In genomic region chr11:94145431-94145830, GRCh38 we compare ENCODE assay signal across 22 cellular contexts. TPM values are rescaled to one million over a fixed set of nuclear protein-coding genes. Genes with fewer than 3 reads are reported as not detected.
DNase-seq lines count a peak whose midpoint lies in the region; ATAC-seq, FAIRE-seq and TF ChIP-seq lines count a peak whose summit lies in the region.
"Had no signal": no experiment of that assay in that cellular context is flagged by ENCODE, and none has a peak within 500 bp of the region (broad histone marks: within the 10 kb centered on the region; RNA-seq: fewer than 3 reads in every experiment).

No MANE protein-coding gene starts in this region.

- no TSS peak for BruUV-seq in HepG2 (replicated peaks; lab: Mats Ljungman, UMichigan)

- H3K4me3 ChIP-seq in HepG2 (replicated peaks in 1 of 3; ENCODE audit: insufficient read depth in 1 of 3, low read depth in 2 of 3, low read length in 3 of 3) (no peak overlapping the region), heart left ventricle (no peak overlapping the region)
- H3K4me3 ChIP-seq: GM23338 had no signal

- H3K9ac ChIP-seq in HepG2 (ENCODE audit: insufficient read depth, low read depth, low read length): no peak overlapping the region

- H3K4me1 ChIP-seq in HepG2 (ENCODE audit: insufficient read depth, low read length): peaks cover 83% of the 10 kb centered on the region
- peaks cover 0 to 98% (median 45%) of the 10 kb centered on the region in 12 donors for H3K4me1 ChIP-seq in heart left ventricle

- H3K27me3 Mint-ChIP-seq in T-helper 17 cell: no peaks in the 10 kb centered on the region
- H3K27me3 Mint-ChIP-seq in stimulated activated naive B cell treated with anti-CD40 and anti-IgM and Interleukin-4, amounts not matched to agents 10 μg/mL and 1 μg/mL and 100 μg/mL, for 72 hours: no peaks in the 10 kb centered on the region
- H3K27me3 Mint-ChIP-seq: CD4-positive, alpha-beta T cell; IgD-negative memory B cell had no signal

- no peak for TF ChIP-seq RAD21 in HepG2 (CRISPR knock-in tag; IDR thresholded peaks at IDR 0.05)

- peaks cover 4% of the 10 kb centered on the region for H3K36me3 Mint-ChIP-seq in T-helper 17 cell (ENCODE audit: low read depth)
- H3K36me3 Mint-ChIP-seq in stimulated activated naive B cell treated with anti-CD40 and anti-IgM and Interleukin-4, amounts not matched to agents 10 μg/mL and 1 μg/mL and 100 μg/mL, for 72 hours: peaks cover 6 to 9% of the 10 kb centered on the region in 2 donors
- H3K36me3 Mint-ChIP-seq: IgD-negative memory B cell had no signal

- H4K20me1 ChIP-seq in HepG2 (ENCODE audit: insufficient read depth, low read length): peaks cover 16% of the 10 kb centered on the region

- no peak for TF ChIP-seq CTCF in HepG2 (CRISPR knock-in tag; IDR thresholded peaks at IDR 0.05)
- no peak for TF ChIP-seq CTCF in heart left ventricle (IDR thresholded peaks at IDR 0.05)

- 43% methylated on average over 2 of the region's 2 CpGs for WGBS in HepG2 (ENCODE audit: low lambda C conversion rate)
- WGBS in heart left ventricle, 4 donors: 75 to 81% (median 79%) methylated on average over 2 of the region's 2 CpGs

- ATAC-seq in T-helper 17 cell: no peak
- peak; percentile 36; the same call in 2 of the 3 replicates for ATAC-seq in HepG2
- no peak for ATAC-seq in stimulated activated naive B cell treated with anti-CD40 and anti-IgM and Interleukin-4, amounts not matched to agents 10 μg/mL and 1 μg/mL and 100 μg/mL, for 72 hours (replicated peaks)
- no peak for ATAC-seq in heart left ventricle
- ATAC-seq: GM23338, HCT116 had no signal

- H3K27ac Mint-ChIP-seq in T-helper 17 cell: no peak overlapping the region
- peak overlapping the region; percentile 10 for H3K27ac Mint-ChIP-seq in stimulated activated naive B cell treated with anti-CD40 and anti-IgM and Interleukin-4, amounts not matched to agents 10 μg/mL and 1 μg/mL and 100 μg/mL, for 72 hours
- H3K27ac Mint-ChIP-seq: CD4-positive, alpha-beta T cell; GM23338; HFFc6; IgD-negative memory B cell had no signal

- DNase-seq in T-helper 17 cell (no peak), amniotic epithelial cell (ENCODE audit: low read depth) (peak; percentile 32), HepG2 (ENCODE audit: low spot score) (no peak), NCI-H128 (lab: John Stamatoyannopoulos, UW; ENCODE audit: unreplicated experiment) (no peak), heart left ventricle (no peak), H54 (ENCODE audit: insufficient read length, low spot score) (no peak)
- no peak for DNase-seq in stimulated activated naive B cell treated with anti-CD40 and anti-IgM and Interleukin-4, amounts not matched to agents 10 μg/mL and 1 μg/mL and 100 μg/mL, for 72 hours
- DNase-seq: AML-193; Caco-2; CD4-positive, alpha-beta T cell; H7; HFFc6 had no signal

- H2AFZ ChIP-seq in HepG2 (ENCODE audit: low read length): no peak overlapping the region
- H2AFZ ChIP-seq: GM23338 had no signal

- TF ChIP-seq EP300 in HepG2 (IDR thresholded peaks at IDR 0.05; ENCODE audit: low read depth in 2 of 2, low read length in 2 of 2): no peak
- no peak for TF ChIP-seq EP300 in HepG2 (CRISPR knock-in tag; IDR thresholded peaks at IDR 0.05; ENCODE audit: borderline replicate concordance)

- POLR2A ChIA-PET in HepG2 (lab: Yijun Ruan, JAX): no interaction called here

- TF ChIP-seq POLR2A in HepG2 (IDR thresholded peaks at IDR 0.05; ENCODE audit: insufficient read depth in 1 of 2, low read depth in 2 of 2, low read length in 2 of 2) (no peak), heart left ventricle (IDR thresholded peaks at IDR 0.05) (no peak), H54 (IDR thresholded peaks at IDR 0.05; ENCODE audit: low read depth, low read length) (no peak)

- H3K4me2 ChIP-seq in HepG2 (ENCODE audit: low read depth, low read length): no peak overlapping the region
- H3K4me2 ChIP-seq: GM23338 had no signal

- H3K36me3 ChIP-seq in HepG2 (replicated peaks in 1 of 2; ENCODE audit: control insufficient read depth in 1 of 2, insufficient read depth in 2 of 2, low read length in 2 of 2) (no peaks in the 10 kb centered on the region; a peak in 2 of 5 replicates), heart left ventricle (no peaks in the 10 kb centered on the region)

- FAIRE-seq in HepG2 (lab: Jason Lieb, UNC): no peak
- no peak for FAIRE-seq in H54 (lab: Jason Lieb, UNC)
- FAIRE-seq: A204.1, D721Med, G401.6, GM12891, GM19239, HTR-8/SVneo had no signal

- H3K9me3 Mint-ChIP-seq in stimulated activated naive B cell treated with anti-CD40 and anti-IgM and Interleukin-4, amounts not matched to agents 10 μg/mL and 1 μg/mL and 100 μg/mL, for 72 hours: no peaks in the 10 kb centered on the region
- H3K9me3 Mint-ChIP-seq: CD4-positive, alpha-beta T cell; GM23338; HFFc6; IgD-negative memory B cell had no signal

- H3K4me1 Mint-ChIP-seq in T-helper 17 cell: peaks cover 58% of the 10 kb centered on the region
- H3K4me1 Mint-ChIP-seq in stimulated activated naive B cell treated with anti-CD40 and anti-IgM and Interleukin-4, amounts not matched to agents 10 μg/mL and 1 μg/mL and 100 μg/mL, for 72 hours: peaks cover 66 to 91% of the 10 kb centered on the region in 2 donors

- CTCF ChIA-PET in HepG2 (lab: Yijun Ruan, JAX; ENCODE audit: low intra/inter-chr PET ratio, low total read pairs): no interaction called here

- no peaks in the 10 kb centered on the region for H3K9me3 ChIP-seq in T-helper 17 cell (ENCODE audit: control insufficient read depth, low read length, poor library complexity, severe bottlenecking)
- no peaks in the 10 kb centered on the region for H3K9me3 ChIP-seq in HepG2 (ENCODE audit: low read length)
- H3K9me3 ChIP-seq in heart left ventricle: no peaks in the 10 kb centered on the region
- H3K9me3 ChIP-seq: Caco-2 had no signal

- H3K27me3 ChIP-seq in HepG2 (ENCODE audit: control insufficient read depth in 1 of 2, insufficient read depth in 2 of 2, low read length in 2 of 2): no peaks in the 10 kb centered on the region
- no peaks in the 10 kb centered on the region for H3K27me3 ChIP-seq in heart left ventricle

- peak overlapping the region; percentile 22 for H3K4me3 Mint-ChIP-seq in T-helper 17 cell
- no peak overlapping the region for H3K4me3 Mint-ChIP-seq in stimulated activated naive B cell treated with anti-CD40 and anti-IgM and Interleukin-4, amounts not matched to agents 10 μg/mL and 1 μg/mL and 100 μg/mL, for 72 hours
- H3K4me3 Mint-ChIP-seq: CD4-positive, alpha-beta T cell; GM23338; HFFc6; IgD-negative memory B cell had no signal

- in situ Hi-C loops in HepG2 (cut with HindIII; ENCODE audit: extremely low pct_ligation_motif_present, low pct_unique_long_range_greater_than_20kb): no loop called here

- intact Hi-C loops in HepG2 (cut with micrococcal nuclease; ENCODE audit: unreplicated experiment): no loop called here
- intact Hi-C loops in heart left ventricle (cut with DNase I): no loop called here

- H3K79me2 ChIP-seq in HepG2 (ENCODE audit: insufficient read depth, low read length): peaks cover 74% of the 10 kb centered on the region

- no peak overlapping the region for H3K27ac ChIP-seq in HepG2 (ENCODE audit: extremely low read length, insufficient read depth, low read length)
- no peak overlapping the region for H3K27ac ChIP-seq in heart left ventricle
- H3K27ac ChIP-seq: C4-2B had no signal

TF ChIP-seq in HepG2, 621 proteins besides CTCF, POLR2A, EP300 and RAD21 (continues in another document):
- TF ChIP-seq FOXA1 (IDR thresholded peaks at IDR 0.05) (no peak), FOXA1 (CRISPR knock-in tag; IDR thresholded peaks at IDR 0.05) (0 out of 2 replicates have a peak, but pooled peaks have one; percentile 27), BCL6 (CRISPR knock-in tag; IDR thresholded peaks at IDR 0.05) (peak; percentile 26; the same call in 1 of the 2 replicates), REL (CRISPR knock-in tag; conservative IDR thresholded peaks at IDR 0.05) (no peak), E2F2 (CRISPR knock-in tag; IDR thresholded peaks at IDR 0.05; ENCODE audit: borderline replicate concordance) (no peak)

RNA-seq across cellular contexts. Expression of gene PANX1, which starts 16.8 kb away (rescaled TPM):
- total RNA-seq in T-helper 17 cell (10 to 100 TPM in 1 of 2 donors, 1 to 10 TPM in 1; 7.1 to 19.8 TPM), HepG2 (2016; rRNA removed; fragmentation: Illumina TruSeq; extraction: Trizol) (21.7 and 24.8 TPM in 2 replicates), heart left ventricle (10 to 100 TPM; 14.3 to 57.5 (median 24.6) TPM)
- total RNA-seq in HepG2 (2016; cell fraction: cytosol; rRNA removed; fragmentation: Illumina TruSeq; extraction: Trizol; ENCODE audit: low read depth): 2.7 and 3.0 TPM in 2 replicates
- 21.2 and 23.9 TPM in 2 replicates for total RNA-seq in HepG2 (2016; cell fraction: insoluble cytoplasmic fraction; rRNA removed; fragmentation: Illumina TruSeq; extraction: Trizol)
- 10.3 and 10.9 TPM in 2 replicates for total RNA-seq in HepG2 (2016; cell fraction: membrane; rRNA removed; fragmentation: Illumina TruSeq; extraction: Trizol)
- 24.8 and 25.7 TPM in 2 replicates for total RNA-seq in HepG2 (2016; cell fraction: nucleus; rRNA removed; fragmentation: Illumina TruSeq; extraction: Trizol)
- polyA plus RNA-seq in HepG2 (2011; rRNA removed) (8.3 and 8.5 TPM in 2 replicates), heart left ventricle (10 to 100 TPM in 1 of 2 donors, 1 to 10 TPM in 1; 5.8 to 17.9 TPM)
- 5.7 and 7.5 TPM in 2 replicates for polyA plus RNA-seq in HepG2 (2011; cell fraction: cytosol; rRNA removed)
- polyA plus RNA-seq in HepG2 (2011; cell fraction: nucleus; rRNA removed): 3.6 and 4.1 TPM in 2 replicates
- 8.2 and 10.6 TPM in 2 replicates for polyA plus RNA-seq in HepG2 (2012)
- 2.0 and 2.5 TPM in 2 replicates for polyA plus RNA-seq in HepG2 (2016; cell fraction: cytosol; fragmentation: Illumina TruSeq; extraction: Trizol; ENCODE audit: low read depth)
- 10.6 and 12.0 TPM in 2 replicates for polyA plus RNA-seq in HepG2 (2016; cell fraction: insoluble cytoplasmic fraction; fragmentation: Illumina TruSeq; extraction: Trizol; ENCODE audit: low read depth)
- polyA plus RNA-seq in HepG2 (2016; cell fraction: membrane; fragmentation: Illumina TruSeq; extraction: Trizol; ENCODE audit: low read depth): 4.3 and 5.2 TPM in 2 replicates
- 14.9 and 18.1 TPM in 2 replicates for polyA plus RNA-seq in HepG2 (2016; cell fraction: nucleus; fragmentation: Illumina TruSeq; extraction: Trizol; ENCODE audit: insufficient read depth, low read depth)
- polyA minus RNA-seq in HepG2 (2011; rRNA and poly(A)+ RNA removed; ENCODE audit: low replicate concordance): 29.4 and 35.6 TPM in 2 replicates
- polyA minus RNA-seq in HepG2 (2011; cell fraction: cytosol; rRNA and poly(A)+ RNA removed): 12.7 and 17.0 TPM in 2 replicates
- polyA minus RNA-seq in HepG2 (2011; cell fraction: nucleus; rRNA and poly(A)+ RNA removed): 22.4 and 25.7 TPM in 2 replicates
